In the genomic region with DNA sequence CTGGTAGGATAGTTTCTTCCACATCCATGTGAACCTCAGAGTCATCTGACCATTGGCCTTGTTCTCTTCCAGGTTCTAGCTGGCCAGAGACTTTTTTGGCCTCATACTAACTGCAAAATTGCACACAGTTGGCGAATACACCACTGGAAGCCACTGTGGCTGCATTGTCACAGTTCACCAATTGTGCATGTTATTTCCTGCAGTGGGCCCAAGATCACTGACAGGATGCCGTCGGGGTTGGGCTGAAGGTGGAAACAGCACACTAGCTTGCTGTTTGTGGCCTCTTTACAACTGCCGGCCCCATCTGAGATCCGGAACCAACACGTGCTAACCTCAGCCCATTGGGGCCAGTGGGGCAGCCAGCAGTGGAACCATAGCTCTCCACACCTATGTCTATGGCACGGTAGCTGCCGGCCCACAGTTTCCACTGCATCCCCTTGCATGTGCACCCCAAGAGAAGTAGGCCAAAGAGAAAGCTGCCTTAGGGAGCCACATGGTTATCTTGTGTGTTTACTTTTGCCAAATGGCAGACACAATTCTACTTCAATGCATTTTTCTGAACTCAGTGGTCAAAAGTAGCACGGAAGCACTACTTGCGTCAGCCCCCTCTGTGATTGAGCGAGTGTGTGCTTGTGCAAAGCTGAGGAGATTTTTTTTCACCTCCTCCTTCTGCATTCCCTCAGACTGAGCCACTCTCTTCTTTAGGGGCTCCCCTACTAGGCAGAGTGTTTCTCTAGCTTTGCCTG, we compare ENCODE assay signal across 8 cellular contexts.
DNase-seq lines count a peak whose midpoint lies in the region; ATAC-seq and TF ChIP-seq lines count a peak whose summit lies in the region.

No MANE protein-coding gene starts in this region.

- H3K4me3 ChIP-seq in right lobe of liver: no peak overlapping the region
- H3K4me3 ChIP-seq in suprapubic skin: no peak overlapping the region

- intact Hi-C loops in right lobe of liver (cut with DNase I): no loop called here

- H3K27me3 ChIP-seq in right lobe of liver: no peaks in the 10 kb centered on the region
- no peaks in the 10 kb centered on the region for H3K27me3 ChIP-seq in suprapubic skin

- TF ChIP-seq CTCF in right lobe of liver (IDR thresholded peaks at IDR 0.05) (no peak), suprapubic skin (IDR thresholded peaks at IDR 0.05) (no peak)

- TF ChIP-seq POLR2A in GM18951 (IDR thresholded peaks at IDR 0.05; ENCODE audit: extremely low read depth, insufficient read depth, insufficient read length) (peak; percentile 51), right lobe of liver (IDR thresholded peaks at IDR 0.05) (no peak), suprapubic skin (IDR thresholded peaks at IDR 0.05) (no peak)

- H3K4me1 ChIP-seq in right lobe of liver: peaks cover 0 to 47% (median 3%) of the 10 kb centered on the region in 4 donors
- H3K4me1 ChIP-seq in suprapubic skin: peaks cover 33% of the 10 kb centered on the region

- peak overlapping the region in 1 of 3 donors; percentile 37 for H3K27ac ChIP-seq in right lobe of liver
- H3K27ac ChIP-seq in suprapubic skin: peak overlapping the region; percentile 1

- 42% methylated on average over 5 of the region's 11 CpGs for WGBS in right lobe of liver (ENCODE audit: insufficient coverage, low coverage, low lambda C conversion rate, missing lambda C conversion rate)
- WGBS in suprapubic skin: 60% methylated on average over 11 of the region's 11 CpGs

- H3K9me3 ChIP-seq in right lobe of liver (no peaks in the 10 kb centered on the region), suprapubic skin (no peaks in the 10 kb centered on the region)

- ATAC-seq in HG03196 (IDR thresholded peaks at IDR 0.05; ENCODE audit: unreplicated experiment) (peak; percentile 35), right lobe of liver (peak; percentile 46 to 67 (median 53)), GM18858 (IDR thresholded peaks at IDR 0.05; ENCODE audit: unreplicated experiment) (no peak)

- H3K36me3 ChIP-seq in right lobe of liver: no peaks in the 10 kb centered on the region
- no peaks in the 10 kb centered on the region for H3K36me3 ChIP-seq in suprapubic skin

- no peak for TF ChIP-seq EP300 in suprapubic skin (IDR thresholded peaks at IDR 0.05)

- peak; percentile 62 for DNase-seq in activated T-cell treated with anti-CD3 and anti-CD28 coated beads, Interleukin-2, amount 50 U/mL, for 1 hour
- DNase-seq in right lobe of liver (peak; percentile 32 to 60 (median 53)), suprapubic skin (ENCODE audit: low spot score in 2 of 2) (peak; percentile 66 to 80), NCI-H2171 treated with DMSO at 0.1 percent for 48 hours (lab: John Stamatoyannopoulos, UW) (no peak), OCI-M2 (lab: John Stamatoyannopoulos, UW; ENCODE audit: unreplicated experiment) (no peak)

- in situ Hi-C loops in GM18951 (cut with MboI; ENCODE audit: low sequenced_read_pairs, unreplicated experiment): no loop called here

Comparison
In these comparisons a context has a peak if more than half of its experiments do, and no peak if none do; other contexts are left out.
1. DNase-seq: peak in activated T-cell treated with anti-CD3 and anti-CD28 coated beads, Interleukin-2, amount 50 U/mL, for 1 hour (single experiment), right lobe of liver (3 of 3) and suprapubic skin (2 of 2); none in NCI-H2171 treated with DMSO at 0.1 percent for 48 hours (single experiment) and OCI-M2 (single experiment).